1 cellular context compared by ENCODE assay signal in the genomic region with DNA sequence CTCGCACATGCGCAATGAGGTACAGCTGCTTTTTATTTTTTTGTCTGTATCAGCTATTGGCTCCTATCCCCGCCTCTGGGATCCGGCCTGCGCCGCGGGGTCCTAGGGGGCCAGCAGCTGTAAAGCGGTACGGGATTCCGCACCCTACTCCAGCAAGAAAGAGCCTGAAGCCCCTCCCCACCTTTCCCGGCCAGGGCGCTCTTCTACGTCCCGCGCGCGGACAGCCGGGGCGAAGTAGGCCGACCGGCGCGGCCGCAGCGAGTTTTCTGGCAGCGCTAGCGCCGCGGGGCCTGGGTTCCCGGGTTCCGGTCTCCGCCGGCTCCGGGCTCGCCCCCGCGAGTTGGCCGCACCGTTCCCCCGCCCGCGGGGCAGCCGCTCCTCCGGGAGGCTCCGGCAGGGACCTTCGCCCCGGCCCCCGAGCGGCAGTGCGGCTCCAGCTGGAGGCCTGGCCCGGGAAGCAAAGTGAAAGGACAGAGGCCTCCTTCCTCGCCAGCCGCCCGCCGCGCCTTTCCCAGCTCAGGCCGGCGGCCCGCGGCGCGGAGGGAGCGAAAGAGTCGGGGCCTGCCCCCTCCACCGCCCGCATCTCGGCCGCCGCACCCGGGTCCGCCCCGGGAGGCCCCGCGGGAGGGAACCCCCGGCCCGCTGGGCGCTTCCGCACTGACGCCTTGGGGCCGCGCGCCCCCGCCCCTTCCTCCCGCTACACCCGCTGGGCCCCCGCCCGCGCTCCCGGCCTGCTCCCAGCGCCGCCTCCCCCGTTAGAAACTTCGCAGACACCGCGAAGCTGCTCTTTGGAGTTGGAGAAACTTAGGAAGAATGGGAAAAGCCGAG.
A peak's percentile ranks its signal among the peaks of the same experiment; 100 is the strongest.
TF ChIP-seq lines count a peak whose summit lies in the region.

No MANE protein-coding gene starts in this region.

TF ChIP-seq in K562, 482 proteins besides CTCF, POLR2A, EP300 and RAD21 (continued from another document and continues in another):
- TF ChIP-seq, protein P1, sequence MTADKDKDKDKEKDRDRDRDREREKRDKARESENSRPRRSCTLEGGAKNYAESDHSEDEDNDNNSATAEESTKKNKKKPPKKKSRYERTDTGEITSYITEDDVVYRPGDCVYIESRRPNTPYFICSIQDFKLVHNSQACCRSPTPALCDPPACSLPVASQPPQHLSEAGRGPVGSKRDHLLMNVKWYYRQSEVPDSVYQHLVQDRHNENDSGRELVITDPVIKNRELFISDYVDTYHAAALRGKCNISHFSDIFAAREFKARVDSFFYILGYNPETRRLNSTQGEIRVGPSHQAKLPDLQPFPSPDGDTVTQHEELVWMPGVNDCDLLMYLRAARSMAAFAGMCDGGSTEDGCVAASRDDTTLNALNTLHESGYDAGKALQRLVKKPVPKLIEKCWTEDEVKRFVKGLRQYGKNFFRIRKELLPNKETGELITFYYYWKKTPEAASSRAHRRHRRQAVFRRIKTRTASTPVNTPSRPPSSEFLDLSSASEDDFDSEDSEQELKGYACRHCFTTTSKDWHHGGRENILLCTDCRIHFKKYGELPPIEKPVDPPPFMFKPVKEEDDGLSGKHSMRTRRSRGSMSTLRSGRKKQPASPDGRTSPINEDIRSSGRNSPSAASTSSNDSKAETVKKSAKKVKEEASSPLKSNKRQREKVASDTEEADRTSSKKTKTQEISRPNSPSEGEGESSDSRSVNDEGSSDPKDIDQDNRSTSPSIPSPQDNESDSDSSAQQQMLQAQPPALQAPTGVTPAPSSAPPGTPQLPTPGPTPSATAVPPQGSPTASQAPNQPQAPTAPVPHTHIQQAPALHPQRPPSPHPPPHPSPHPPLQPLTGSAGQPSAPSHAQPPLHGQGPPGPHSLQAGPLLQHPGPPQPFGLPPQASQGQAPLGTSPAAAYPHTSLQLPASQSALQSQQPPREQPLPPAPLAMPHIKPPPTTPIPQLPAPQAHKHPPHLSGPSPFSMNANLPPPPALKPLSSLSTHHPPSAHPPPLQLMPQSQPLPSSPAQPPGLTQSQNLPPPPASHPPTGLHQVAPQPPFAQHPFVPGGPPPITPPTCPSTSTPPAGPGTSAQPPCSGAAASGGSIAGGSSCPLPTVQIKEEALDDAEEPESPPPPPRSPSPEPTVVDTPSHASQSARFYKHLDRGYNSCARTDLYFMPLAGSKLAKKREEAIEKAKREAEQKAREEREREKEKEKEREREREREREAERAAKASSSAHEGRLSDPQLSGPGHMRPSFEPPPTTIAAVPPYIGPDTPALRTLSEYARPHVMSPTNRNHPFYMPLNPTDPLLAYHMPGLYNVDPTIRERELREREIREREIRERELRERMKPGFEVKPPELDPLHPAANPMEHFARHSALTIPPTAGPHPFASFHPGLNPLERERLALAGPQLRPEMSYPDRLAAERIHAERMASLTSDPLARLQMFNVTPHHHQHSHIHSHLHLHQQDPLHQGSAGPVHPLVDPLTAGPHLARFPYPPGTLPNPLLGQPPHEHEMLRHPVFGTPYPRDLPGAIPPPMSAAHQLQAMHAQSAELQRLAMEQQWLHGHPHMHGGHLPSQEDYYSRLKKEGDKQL (CRISPR knock-in tag; IDR thresholded peaks at IDR 0.05; ENCODE audit: borderline replicate concordance) = no peak
- no peak for TF ChIP-seq HDAC1 (IDR thresholded peaks at IDR 0.05)
- TF ChIP-seq PBX2 (CRISPR knock-in tag; IDR thresholded peaks at IDR 0.05; ENCODE audit: low read depth) = no peak
- no peak for TF ChIP-seq PBX2 (tag; conservative IDR thresholded peaks at IDR 0.05; ENCODE audit: low read depth)
- no peak for TF ChIP-seq ZBTB8A (IDR thresholded peaks at IDR 0.05; ENCODE audit: partially characterized antibody)
- 0 out of 2 replicates have a peak, but pooled peaks have one; percentile 22 for TF ChIP-seq SPI1 (IDR thresholded peaks at IDR 0.05; ENCODE audit: borderline replicate concordance, low read depth, low read length)
- no peak for TF ChIP-seq HOMEZ (CRISPR knock-in tag; IDR thresholded peaks at IDR 0.05)
- no peak for TF ChIP-seq MTA1 (IDR thresholded peaks at IDR 0.05; ENCODE audit: borderline replicate concordance)
- 0 out of 2 replicates have a peak, but pooled peaks have one; percentile 4 for TF ChIP-seq DEAF1 (CRISPR knock-in tag; IDR thresholded peaks at IDR 0.05)
- no peak for TF ChIP-seq ZNF436 (CRISPR knock-in tag; IDR thresholded peaks at IDR 0.05)
- no peak; the same call in 1 of the 2 replicates for TF ChIP-seq XRCC5 (IDR thresholded peaks at IDR 0.05; ENCODE audit: low read depth, low read length)
- no peak for TF ChIP-seq GATAD2A (IDR thresholded peaks at IDR 0.05)
- TF ChIP-seq SMARCA4 (IDR thresholded peaks at IDR 0.05) = no peak
- TF ChIP-seq ZNF41 (CRISPR knock-in tag; conservative IDR thresholded peaks at IDR 0.05) = no peak
- TF ChIP-seq, protein P2, sequence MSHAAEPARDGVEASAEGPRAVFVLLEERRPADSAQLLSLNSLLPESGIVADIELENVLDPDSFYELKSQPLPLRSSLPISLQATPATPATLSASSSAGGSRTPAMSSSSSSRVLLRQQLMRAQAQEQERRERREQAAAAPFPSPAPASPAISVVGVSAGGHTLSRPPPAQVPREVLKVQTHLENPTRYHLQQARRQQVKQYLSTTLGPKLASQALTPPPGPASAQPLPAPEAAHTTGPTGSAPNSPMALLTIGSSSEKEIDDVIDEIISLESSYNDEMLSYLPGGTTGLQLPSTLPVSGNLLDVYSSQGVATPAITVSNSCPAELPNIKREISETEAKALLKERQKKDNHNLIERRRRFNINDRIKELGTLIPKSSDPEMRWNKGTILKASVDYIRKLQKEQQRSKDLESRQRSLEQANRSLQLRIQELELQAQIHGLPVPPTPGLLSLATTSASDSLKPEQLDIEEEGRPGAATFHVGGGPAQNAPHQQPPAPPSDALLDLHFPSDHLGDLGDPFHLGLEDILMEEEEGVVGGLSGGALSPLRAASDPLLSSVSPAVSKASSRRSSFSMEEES (CRISPR knock-in tag; IDR thresholded peaks at IDR 0.05) = no peak
- TF ChIP-seq ZNF785 (CRISPR knock-in tag; IDR thresholded peaks at IDR 0.05) = no peak
- TF ChIP-seq MAFF (IDR thresholded peaks at IDR 0.05; ENCODE audit: low read length) = no peak
- no peak for TF ChIP-seq POLR3G (IDR thresholded peaks at IDR 0.05; ENCODE audit: extremely low read depth, insufficient read length, insufficient replicate concordance)
- no peak for TF ChIP-seq ZNF197 (CRISPR knock-in tag; IDR thresholded peaks at IDR 0.05; ENCODE audit: low read depth)
- TF ChIP-seq HMGN3 (IDR thresholded peaks at IDR 0.05; ENCODE audit: borderline replicate concordance, extremely low read depth, insufficient read length, low read depth, low read length) = no peak
- TF ChIP-seq TSC22D4 (tag; IDR thresholded peaks at IDR 0.05) = no peak
- TF ChIP-seq ZFP36 (IDR thresholded peaks at IDR 0.05; ENCODE audit: low read depth, low read length, partially characterized antibody) = no peak
- TF ChIP-seq CCAR2 (IDR thresholded peaks at IDR 0.05; ENCODE audit: low read depth, low read length) = no peak
- TF ChIP-seq XRCC3 (IDR thresholded peaks at IDR 0.05) = no peak
- no peak for TF ChIP-seq ZEB2 (IDR thresholded peaks at IDR 0.05)
- TF ChIP-seq MITF (IDR thresholded peaks at IDR 0.05) = no peak
- no peak for TF ChIP-seq DIDO1 (tag; IDR thresholded peaks at IDR 0.05; ENCODE audit: low read depth)
- no peak for TF ChIP-seq ATF4 (CRISPR knock-in tag; IDR thresholded peaks at IDR 0.05)
- TF ChIP-seq KDM1A (IDR thresholded peaks at IDR 0.05) = no peak
- TF ChIP-seq MCM3 (IDR thresholded peaks at IDR 0.05) = no peak
- TF ChIP-seq U2AF1 (optimal IDR thresholded peaks at IDR 0.05; ENCODE audit: low read depth, low read length) = no peak
- TF ChIP-seq PURB (CRISPR knock-in tag; IDR thresholded peaks at IDR 0.05; ENCODE audit: low read depth) = no peak
- peak; percentile 73 for TF ChIP-seq RBBP5 (IDR thresholded peaks at IDR 0.05; ENCODE audit: borderline replicate concordance, insufficient read depth, low read length, poor library complexity, severe bottlenecking)
- no peak for TF ChIP-seq HBP1 (CRISPR knock-in tag; IDR thresholded peaks at IDR 0.05)
- TF ChIP-seq MEF2D (tag; conservative IDR thresholded peaks at IDR 0.05; ENCODE audit: low read depth) = no peak
- TF ChIP-seq, protein P3, sequence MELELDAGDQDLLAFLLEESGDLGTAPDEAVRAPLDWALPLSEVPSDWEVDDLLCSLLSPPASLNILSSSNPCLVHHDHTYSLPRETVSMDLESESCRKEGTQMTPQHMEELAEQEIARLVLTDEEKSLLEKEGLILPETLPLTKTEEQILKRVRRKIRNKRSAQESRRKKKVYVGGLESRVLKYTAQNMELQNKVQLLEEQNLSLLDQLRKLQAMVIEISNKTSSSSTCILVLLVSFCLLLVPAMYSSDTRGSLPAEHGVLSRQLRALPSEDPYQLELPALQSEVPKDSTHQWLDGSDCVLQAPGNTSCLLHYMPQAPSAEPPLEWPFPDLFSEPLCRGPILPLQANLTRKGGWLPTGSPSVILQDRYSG (tag; conservative IDR thresholded peaks at IDR 0.05; ENCODE audit: low read depth) = no peak
- TF ChIP-seq ZC3H8 (IDR thresholded peaks at IDR 0.05) = no peak
- no peak for TF ChIP-seq C11orf30 (IDR thresholded peaks at IDR 0.05; ENCODE audit: low read depth)
- TF ChIP-seq E2F3 (CRISPR knock-in tag; IDR thresholded peaks at IDR 0.05) = no peak
- TF ChIP-seq RFX1 (IDR thresholded peaks at IDR 0.05) = no peak
